Comparison of ENCODE assay signal across 14 cellular contexts in genomic region chr4:38237139-38237538, GRCh38.
A peak's percentile ranks its signal among the peaks of the same experiment; 100 is the strongest.
DNase-seq lines count a peak whose midpoint lies in the region; ATAC-seq lines count a peak whose summit lies in the region.
"Had no signal": no experiment of that assay in that cellular context is flagged by ENCODE, and none has a peak within 500 bp of the region (broad histone marks: within the 10 kb centered on the region; RNA-seq: fewer than 3 reads in every experiment).

No MANE protein-coding gene starts in this region.

- peak; percentile 54 for DNase-seq in GM04503 (ENCODE audit: low read depth)
- DNase-seq in RPMI7951 (ENCODE audit: low read depth), result peak; percentile 71
- DNase-seq in epithelial cell of prostate (ENCODE audit: low read depth, low spot score), result peak; percentile 75
- DNase-seq in pulmonary artery endothelial cell (ENCODE audit: low read depth, low spot score), result peak; percentile 84
- no peak for DNase-seq in activated naive CD4-positive, alpha-beta T cell treated with anti-CD3 and anti-CD28 coated beads, Interleukin-2, amount 50 U/mL, for 16 hours
- DNase-seq: activated CD4-positive, alpha-beta T cell treated with anti-CD3 and anti-CD28 coated beads for 1 hour; Caco-2; cerebellar nuclear complex; left ventricle myocardium superior; NCI-H748 treated with DMSO at 0.1 percent for 48 hours had no signal

- H3K27ac ChIP-seq in epithelial cell of prostate, result peak overlapping the region; percentile 65
- H3K27ac ChIP-seq: neural progenitor cell had no signal

- ATAC-seq in GM19467 (IDR thresholded peaks at IDR 0.05; ENCODE audit: unreplicated experiment) (no peak), HG02973 (IDR thresholded peaks at IDR 0.05; ENCODE audit: unreplicated experiment) (no peak), GM18502 (IDR thresholded peaks at IDR 0.05; ENCODE audit: poor library complexity, unreplicated experiment) (no peak)
- ATAC-seq: left ventricle myocardium superior had no signal
